Comparison of ENCODE assay signal across 2 cellular contexts in genomic region chr3:125142418-125142778, GRCh38.
TF ChIP-seq lines count a peak whose summit lies in the region.

No MANE protein-coding gene starts in this region.

TF ChIP-seq in GM23338, 12 proteins besides CTCF, POLR2A, EP300 and RAD21:
- TF ChIP-seq ZNF462 (CRISPR knock-in tag; IDR thresholded peaks at IDR 0.05): no peak
- no peak for TF ChIP-seq STAT1 (IDR thresholded peaks at IDR 0.05; ENCODE audit: unreplicated experiment)
- TF ChIP-seq EZH2phosphoT487 (IDR thresholded peaks at IDR 0.05; ENCODE audit: unreplicated experiment): no peak
- TF ChIP-seq JUNB (IDR thresholded peaks at IDR 0.05; ENCODE audit: unreplicated experiment): peak; percentile 11

TF ChIP-seq in WTC11, 78 proteins besides CTCF, POLR2A, EP300 and RAD21 (continued from another document):
- peak; percentile 65; the same call in 1 of the 2 replicates for TF ChIP-seq FOXK1 (CRISPR knock-in tag; IDR thresholded peaks at IDR 0.05)
- TF ChIP-seq ZBTB43 (CRISPR knock-in tag; IDR thresholded peaks at IDR 0.05): no peak
- TF ChIP-seq ZNF425 (CRISPR knock-in tag; conservative IDR thresholded peaks at IDR 0.05): no peak
- TF ChIP-seq CDX4 (CRISPR knock-in tag; IDR thresholded peaks at IDR 0.05; ENCODE audit: borderline replicate concordance): no peak
- TF ChIP-seq PRRX2 (CRISPR knock-in tag; IDR thresholded peaks at IDR 0.05): no peak
TF ChIP-seq in WTC11: peak in this region for 2.
